ENCODE assay signal across 8 cellular contexts in genomic region chr16:2603165-2604015, GRCh38.
DNase-seq lines count a peak whose midpoint lies in the region; ATAC-seq and TF ChIP-seq lines count a peak whose summit lies in the region.

No MANE protein-coding gene starts in this region.

- peaks cover 0 to 7% of the 10 kb centered on the region in 2 experiments; a peak in 1 of 3 replicates for H3K36me3 ChIP-seq in HEK293 (ENCODE audit: control insufficient read depth in 2 of 2, insufficient read depth in 1 of 2, low read length in 2 of 2)
- peaks cover 5 to 6% of the 10 kb centered on the region in 2 experiments for H3K36me3 ChIP-seq in SK-N-SH (replicated peaks in 1 of 2; ENCODE audit: control insufficient read depth in 1 of 2, insufficient read depth in 2 of 2, low read length in 1 of 2)

- peaks cover 9% of the 10 kb centered on the region for H3F3A ChIP-seq in SK-N-SH (replicated peaks; ENCODE audit: insufficient read depth)

- H3K4me1 ChIP-seq in HEK293 (ENCODE audit: control insufficient read depth, insufficient read depth, low read length): no peaks in the 10 kb centered on the region
- H3K4me1 ChIP-seq in SK-N-SH (ENCODE audit: control insufficient read depth in 1 of 2, insufficient read depth in 2 of 2, low read depth in 1 of 2, low read length in 1 of 2): no peaks in the 10 kb centered on the region; a peak in 1 of 4 replicates

- peaks cover 11 to 12% of the 10 kb centered on the region in 2 donors for H3K36me3 Mint-ChIP-seq in activated naive CD4-positive, alpha-beta T cell treated with anti-CD3 and anti-CD28 coated beads, Interleukin-2, amount 50 U/mL, for 72 hours
- H3K36me3 Mint-ChIP-seq in glutamatergic neuron (ENCODE audit: unreplicated experiment): no peaks in the 10 kb centered on the region

- CTCF ChIA-PET in HEK293 (lab: Yijun Ruan, JAX): no interaction called here
- CTCF ChIA-PET in SK-N-SH (lab: Yijun Ruan, JAX): interaction anchor here (0.6 to 1.2 kb wide), 2 partner anchors 236 to 316 kb away, joined by 4 read pairs; no protein-coding TSS in a partner anchor

- H3K27me3 Mint-ChIP-seq in glutamatergic neuron (ENCODE audit: unreplicated experiment): peaks cover 9% of the 10 kb centered on the region

- H3K4me2 ChIP-seq in SK-N-SH: peak overlapping the region; percentile 84

- H3K27ac Mint-ChIP-seq in activated naive CD4-positive, alpha-beta T cell treated with anti-CD3 and anti-CD28 coated beads, Interleukin-2, amount 50 U/mL, for 72 hours: peak overlapping the region; percentile 97 to 99
- H3K27ac Mint-ChIP-seq in glutamatergic neuron (ENCODE audit: unreplicated experiment): peak overlapping the region; percentile 73

- ATAC-seq in activated naive CD4-positive, alpha-beta T cell treated with anti-CD3 and anti-CD28 coated beads, Interleukin-2, amount 50 U/mL, for 72 hours: peak; percentile 64 to 82
- peak; percentile 94 for ATAC-seq in omental fat pad (ENCODE audit: low FRiP score)

- H3K9me3 ChIP-seq in HEK293 (ENCODE audit: control insufficient read depth, insufficient read depth, low read depth, low read length) (no peaks in the 10 kb centered on the region), SK-N-SH (no peaks in the 10 kb centered on the region)

- no peak for TF ChIP-seq RAD21 in SK-N-SH (IDR thresholded peaks at IDR 0.05; ENCODE audit: low read length)

- TF ChIP-seq CTCF in HEK293 (tag by site-specific recombination; IDR thresholded peaks at IDR 0.05): peak; percentile 66
- no peak for TF ChIP-seq CTCF in SK-N-SH (IDR thresholded peaks at IDR 0.05)
- TF ChIP-seq CTCF in glutamatergic neuron (IDR thresholded peaks at IDR 0.05; ENCODE audit: partially characterized antibody, unreplicated experiment): no peak
- no peak for TF ChIP-seq CTCF in omental fat pad (IDR thresholded peaks at IDR 0.05)

- in situ Hi-C loops in G401 (cut with HindIII; ENCODE audit: low sequenced_read_pairs): no loop called here

- H3K79me2 ChIP-seq in SK-N-SH (ENCODE audit: insufficient read depth): peaks cover 28% of the 10 kb centered on the region

- H4K20me1 ChIP-seq in SK-N-SH (ENCODE audit: insufficient read depth): no peaks in the 10 kb centered on the region

- POLR2A ChIA-PET in HEK293 (lab: Yijun Ruan, JAX): interaction anchor here (0.6 to 1.3 kb wide), 9 partner anchors 12 to 448 kb away, joined by 3 to 7 read pairs (median 4); partner anchors contain the start of genes ECI1, FLYWCH2, KCTD5 and SRRM2
- POLR2A ChIA-PET in SK-N-SH (lab: Yijun Ruan, JAX): interaction anchor here (0.6 to 1.2 kb wide), 3 partner anchors 11 to 1546 kb away, joined by 3 to 5 read pairs (median 3); no protein-coding TSS in a partner anchor

- H3K9me3 Mint-ChIP-seq in activated naive CD4-positive, alpha-beta T cell treated with anti-CD3 and anti-CD28 coated beads, Interleukin-2, amount 50 U/mL, for 72 hours: no peaks in the 10 kb centered on the region
- peaks cover 5% of the 10 kb centered on the region for H3K9me3 Mint-ChIP-seq in glutamatergic neuron (ENCODE audit: unreplicated experiment)

- DNase-seq in G401 (ENCODE audit: low spot score) (peak; percentile 96), NCI-H1048 (lab: John Stamatoyannopoulos, UW) (peak; percentile 68), SK-N-SH (peak; percentile 99), glutamatergic neuron (peak; percentile 97), omental fat pad (ENCODE audit: low spot score) (peak; percentile 85)
- peak; percentile 88 to 90 for DNase-seq in activated naive CD4-positive, alpha-beta T cell treated with anti-CD3 and anti-CD28 coated beads, Interleukin-2, amount 50 U/mL, for 72 hours (ENCODE audit: low spot score in 2 of 2)

- H2AFZ ChIP-seq in SK-N-SH (ENCODE audit: low read depth): peak overlapping the region; percentile 91

- H3K27ac ChIP-seq in HEK293 (ENCODE audit: extremely low read depth, low read depth, low read length): peak overlapping the region; percentile 72; the same call in 1 of the 2 replicates
- peak overlapping the region; percentile 78 to 82 for H3K27ac ChIP-seq in SK-N-SH (ENCODE audit: low read depth in 2 of 2, low read length in 1 of 2)
- peak overlapping the region; percentile 67 for H3K27ac ChIP-seq in temporal lobe (ENCODE audit: low read depth, low read length)

- H3K9ac ChIP-seq in SK-N-SH: peak overlapping the region; percentile 89

- H3K4me3 ChIP-seq in HEK293 (ENCODE audit: low read depth, low read length) (peak overlapping the region; percentile 88), SK-N-SH (ENCODE audit: low read depth in 2 of 2, low read length in 1 of 2) (peak overlapping the region; percentile 92 to 97)

- TF ChIP-seq EP300 in SK-N-SH (IDR thresholded peaks at IDR 0.05; ENCODE audit: borderline replicate concordance in 1 of 2, low read depth in 1 of 2, low read length in 1 of 2): no peak

- no peaks in the 10 kb centered on the region for H3K4me1 Mint-ChIP-seq in glutamatergic neuron (ENCODE audit: low read depth, unreplicated experiment)

- no peaks in the 10 kb centered on the region for H3K27me3 ChIP-seq in SK-N-SH (ENCODE audit: insufficient read depth)

- WGBS in SK-N-SH (ENCODE audit: low lambda C conversion rate): under 1% methylated on average over 27 of the region's 58 CpGs

- H3K4me3 Mint-ChIP-seq in glutamatergic neuron (ENCODE audit: unreplicated experiment): peak overlapping the region; percentile 95

- H3K9me2 ChIP-seq in SK-N-SH: no peaks in the 10 kb centered on the region

TF ChIP-seq in HEK293, 187 proteins besides CTCF, POLR2A, EP300 and RAD21 (continues in another document):
- no peak for TF ChIP-seq ZNF19 (tag by site-specific recombination; IDR thresholded peaks at IDR 0.05; ENCODE audit: low read depth)
- TF ChIP-seq ZNF362 (tag by site-specific recombination; IDR thresholded peaks at IDR 0.05): no peak
- no peak for TF ChIP-seq ZNF624 (tag by site-specific recombination; IDR thresholded peaks at IDR 0.05)
- peak; percentile 98 for TF ChIP-seq KLF10 (tag by site-specific recombination; IDR thresholded peaks at IDR 0.05)

TF ChIP-seq in SK-N-SH, 30 proteins besides CTCF, POLR2A, EP300 and RAD21 (continues in another document):
- TF ChIP-seq SIN3A (IDR thresholded peaks at IDR 0.05; ENCODE audit: borderline replicate concordance, low read depth, low read length) (peak; percentile 94; the same call in 1 of the 2 replicates), FOXM1 (IDR thresholded peaks at IDR 0.05; ENCODE audit: low read depth) (no peak), FOXJ3 (CRISPR knock-in tag; IDR thresholded peaks at IDR 0.05) (no peak; the same call in 1 of the 2 replicates), EZH2phosphoT487 (IDR thresholded peaks at IDR 0.05; ENCODE audit: borderline replicate concordance, low read depth) (no peak), RCOR1 (IDR thresholded peaks at IDR 0.05; ENCODE audit: low read length) (no peak; the same call in 1 of the 2 replicates), CHD2 (IDR thresholded peaks at IDR 0.05; ENCODE audit: low read length, partially characterized antibody) (peak; percentile 89), MAX (IDR thresholded peaks at IDR 0.05; ENCODE audit: low read depth) (peak; percentile 97), NFIC (IDR thresholded peaks at IDR 0.05; ENCODE audit: borderline replicate concordance) (no peak), PBX3 (IDR thresholded peaks at IDR 0.05) (no peak; the same call in 1 of the 2 replicates), FOSL2 (IDR thresholded peaks at IDR 0.05; ENCODE audit: borderline replicate concordance, low read depth) (peak; percentile 36; the same call in 1 of the 2 replicates)
- TF ChIP-seq, protein P1, sequence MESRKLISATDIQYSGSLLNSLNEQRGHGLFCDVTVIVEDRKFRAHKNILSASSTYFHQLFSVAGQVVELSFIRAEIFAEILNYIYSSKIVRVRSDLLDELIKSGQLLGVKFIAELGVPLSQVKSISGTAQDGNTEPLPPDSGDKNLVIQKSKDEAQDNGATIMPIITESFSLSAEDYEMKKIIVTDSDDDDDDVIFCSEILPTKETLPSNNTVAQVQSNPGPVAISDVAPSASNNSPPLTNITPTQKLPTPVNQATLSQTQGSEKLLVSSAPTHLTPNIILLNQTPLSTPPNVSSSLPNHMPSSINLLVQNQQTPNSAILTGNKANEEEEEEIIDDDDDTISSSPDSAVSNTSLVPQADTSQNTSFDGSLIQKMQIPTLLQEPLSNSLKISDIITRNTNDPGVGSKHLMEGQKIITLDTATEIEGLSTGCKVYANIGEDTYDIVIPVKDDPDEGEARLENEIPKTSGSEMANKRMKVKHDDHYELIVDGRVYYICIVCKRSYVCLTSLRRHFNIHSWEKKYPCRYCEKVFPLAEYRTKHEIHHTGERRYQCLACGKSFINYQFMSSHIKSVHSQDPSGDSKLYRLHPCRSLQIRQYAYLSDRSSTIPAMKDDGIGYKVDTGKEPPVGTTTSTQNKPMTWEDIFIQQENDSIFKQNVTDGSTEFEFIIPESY (IDR thresholded peaks at IDR 0.05; ENCODE audit: borderline replicate concordance, low read depth): peak; percentile 59; the same call in 1 of the 2 replicates
- TF ChIP-seq, protein P2, sequence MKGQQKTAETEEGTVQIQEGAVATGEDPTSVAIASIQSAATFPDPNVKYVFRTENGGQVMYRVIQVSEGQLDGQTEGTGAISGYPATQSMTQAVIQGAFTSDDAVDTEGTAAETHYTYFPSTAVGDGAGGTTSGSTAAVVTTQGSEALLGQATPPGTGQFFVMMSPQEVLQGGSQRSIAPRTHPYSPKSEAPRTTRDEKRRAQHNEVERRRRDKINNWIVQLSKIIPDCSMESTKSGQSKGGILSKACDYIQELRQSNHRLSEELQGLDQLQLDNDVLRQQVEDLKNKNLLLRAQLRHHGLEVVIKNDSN (IDR thresholded peaks at IDR 0.05; ENCODE audit: borderline replicate concordance, low read depth): peak; percentile 97

Comparison
In these comparisons a context has a peak if more than half of its experiments do, and no peak if none do; other contexts are left out.
1. Peak in every context shown above with its lines: DNase-seq, ATAC-seq, H3K4me3 ChIP-seq and H3K27ac ChIP-seq.